Comparison of ENCODE assay signal across 4 cellular contexts in genomic region chr16:25058861-25059260, GRCh38. TPM values are rescaled to one million over a fixed set of nuclear protein-coding genes. Genes with fewer than 3 reads are reported as not detected.
DNase-seq lines count a peak whose midpoint lies in the region; ATAC-seq and TF ChIP-seq lines count a peak whose summit lies in the region.
"Not testable (repeated sequence)": the region's sequence is repeated elsewhere in the genome, so short reads cannot be mapped to it uniquely, and the experiment has no call there.

No MANE protein-coding gene starts in this region.

- not testable (repeated sequence) for H3K36me3 Mint-ChIP-seq in CD4-positive, alpha-beta T cell (ENCODE audit: low read depth); CD8-positive, alpha-beta T cell; naive thymus-derived CD4-positive, alpha-beta T cell; naive thymus-derived CD8-positive, alpha-beta T cell

- H3K27ac Mint-ChIP-seq in CD4-positive, alpha-beta T cell: peak overlapping the region; percentile 31
- H3K27ac Mint-ChIP-seq in CD8-positive, alpha-beta T cell: peak overlapping the region; percentile 86
- peak overlapping the region in 7 of 9 donors; percentile 25 to 93 (median 84) for H3K27ac Mint-ChIP-seq in naive thymus-derived CD4-positive, alpha-beta T cell
- H3K27ac Mint-ChIP-seq in naive thymus-derived CD8-positive, alpha-beta T cell: peak overlapping the region in 6 of 10 donors; percentile 58 to 94 (median 91)

- not testable (repeated sequence) for ATAC-seq in CD4-positive, alpha-beta T cell (ENCODE audit: poor library complexity); CD8-positive, alpha-beta T cell; naive thymus-derived CD4-positive, alpha-beta T cell; naive thymus-derived CD8-positive, alpha-beta T cell

- not testable (repeated sequence) for TF ChIP-seq CTCF in CD4-positive, alpha-beta T cell (IDR thresholded peaks at IDR 0.05); CD8-positive, alpha-beta T cell (IDR thresholded peaks at IDR 0.05)

- not testable (repeated sequence) for DNase-seq in CD4-positive, alpha-beta T cell; CD8-positive, alpha-beta T cell; naive thymus-derived CD4-positive, alpha-beta T cell; naive thymus-derived CD8-positive, alpha-beta T cell

- CTCF ChIA-PET in CD4-positive, alpha-beta T cell (lab: Charles Lee): not testable (repeated sequence)
- CTCF ChIA-PET in CD8-positive, alpha-beta T cell (lab: Charles Lee): interaction anchor here (4.8 to 5.4 kb wide), 2 partner anchors 48 to 51 kb away, joined by 62 to 74 read pairs; partner anchors contain the start of gene LCMT1
- CTCF ChIA-PET in naive thymus-derived CD4-positive, alpha-beta T cell (lab: Charles Lee): interaction anchor here (1.8 to 7.7 kb wide), 2 partner anchors 48 to 53 kb away, joined by 5 to 118 read pairs; partner anchors contain the start of gene LCMT1

- POLR2A ChIA-PET in CD4-positive, alpha-beta T cell (lab: Charles Lee): interaction anchor here (5.5 kb wide), 1 partner anchor 9 kb away, joined by 81 read pairs; no protein-coding TSS in a partner anchor
- POLR2A ChIA-PET in CD8-positive, alpha-beta T cell (lab: Charles Lee): interaction anchor here (1.0 to 3.6 kb wide), 4 partner anchors 9 to 53 kb away, joined by 3 to 30 read pairs (median 4); partner anchors contain the start of gene LCMT1
- POLR2A ChIA-PET in naive thymus-derived CD4-positive, alpha-beta T cell (lab: Charles Lee): interaction anchor here (0.8 to 8.8 kb wide), 5 partner anchors 8 to 57 kb away, joined by 3 to 157 read pairs (median 4); partner anchors contain the start of gene LCMT1
- POLR2A ChIA-PET in naive thymus-derived CD8-positive, alpha-beta T cell (lab: Charles Lee): interaction anchor here (0.9 to 14.8 kb wide), 7 partner anchors 8 to 50 kb away, joined by 3 to 245 read pairs (median 8); partner anchors contain the start of genes ARHGAP17 and LCMT1

- not testable (repeated sequence) for H3K36me3 ChIP-seq in CD8-positive, alpha-beta T cell (ENCODE audit: insufficient read depth, low read length); naive thymus-derived CD4-positive, alpha-beta T cell (ENCODE audit: control insufficient read depth in 2 of 3, insufficient read depth in 3 of 3, low read length in 3 of 3)

- intact Hi-C loops in CD4-positive, alpha-beta T cell (cut with DNase I, micrococcal nuclease): loop anchor here in 1 of 2 experiments (10.0 kb wide), 1 partner anchor 196 kb away; the partner anchor contains the start of gene ZKSCAN2
- intact Hi-C loops in CD8-positive, alpha-beta T cell (cut with DNase I, micrococcal nuclease); naive thymus-derived CD4-positive, alpha-beta T cell (cut with micrococcal nuclease): not testable (repeated sequence)

- not testable (repeated sequence) for H3K4me3 ChIP-seq in CD8-positive, alpha-beta T cell (ENCODE audit: low read depth, low read length); naive thymus-derived CD4-positive, alpha-beta T cell (ENCODE audit: low read length)

- not testable (repeated sequence) for H3K27me3 Mint-ChIP-seq in CD4-positive, alpha-beta T cell; CD8-positive, alpha-beta T cell (ENCODE audit: low read depth); naive thymus-derived CD4-positive, alpha-beta T cell; naive thymus-derived CD8-positive, alpha-beta T cell

- peaks cover 56% of the 10 kb centered on the region for H3K4me1 Mint-ChIP-seq in CD4-positive, alpha-beta T cell (ENCODE audit: low read depth)
- peaks cover 57% of the 10 kb centered on the region for H3K4me1 Mint-ChIP-seq in CD8-positive, alpha-beta T cell (ENCODE audit: low read depth)
- H3K4me1 Mint-ChIP-seq in naive thymus-derived CD4-positive, alpha-beta T cell: peaks cover 41 to 66% (median 59%) of the 10 kb centered on the region in 7 donors
- peaks cover 25 to 64% (median 57%) of the 10 kb centered on the region in 4 donors for H3K4me1 Mint-ChIP-seq in naive thymus-derived CD8-positive, alpha-beta T cell

- not testable (repeated sequence) for H3K27ac ChIP-seq in CD4-positive, alpha-beta T cell (ENCODE audit: low read depth, low read length); CD8-positive, alpha-beta T cell (ENCODE audit: low read depth, low read length); naive thymus-derived CD4-positive, alpha-beta T cell (ENCODE audit: low read depth, low read length)

- H3K4me3 Mint-ChIP-seq in CD4-positive, alpha-beta T cell; CD8-positive, alpha-beta T cell; naive thymus-derived CD4-positive, alpha-beta T cell: not testable (repeated sequence)
- peak overlapping the region in 1 of 10 donors; percentile 29 for H3K4me3 Mint-ChIP-seq in naive thymus-derived CD8-positive, alpha-beta T cell

- not testable (repeated sequence) for H3K9me3 Mint-ChIP-seq in CD4-positive, alpha-beta T cell; CD8-positive, alpha-beta T cell; naive thymus-derived CD4-positive, alpha-beta T cell; naive thymus-derived CD8-positive, alpha-beta T cell

- H3K27me3 ChIP-seq in CD4-positive, alpha-beta T cell (ENCODE audit: control insufficient read depth, insufficient read depth, low read length); CD8-positive, alpha-beta T cell (ENCODE audit: insufficient read depth, low read length); naive thymus-derived CD4-positive, alpha-beta T cell (ENCODE audit: control insufficient read depth in 2 of 2, insufficient read depth in 2 of 2, low read length in 2 of 2): not testable (repeated sequence)

- H3K9me3 ChIP-seq in CD4-positive, alpha-beta T cell (ENCODE audit: control insufficient read depth, low read length); CD8-positive, alpha-beta T cell (ENCODE audit: low read length); naive thymus-derived CD4-positive, alpha-beta T cell (ENCODE audit: control insufficient read depth in 2 of 3, low read length in 3 of 3): not testable (repeated sequence)

- peaks cover 48% of the 10 kb centered on the region for H3K4me1 ChIP-seq in CD8-positive, alpha-beta T cell (ENCODE audit: insufficient read depth, low read length)
- H3K4me1 ChIP-seq in naive thymus-derived CD4-positive, alpha-beta T cell (ENCODE audit: control insufficient read depth in 2 of 2, insufficient read depth in 2 of 2, low read length in 2 of 2): peaks cover 21 to 34% of the 10 kb centered on the region in 2 donors

RNA-seq across cellular contexts. Expression of gene ARHGAP17, which starts 43.7 kb away (rescaled TPM):
- 10 to 100 TPM; 42.5 to 43.4 TPM for total RNA-seq in CD4-positive, alpha-beta T cell
- total RNA-seq in CD8-positive, alpha-beta T cell: 10 to 100 TPM; 53.8 to 62.8 TPM
- total RNA-seq in naive thymus-derived CD4-positive, alpha-beta T cell: 10 to 100 TPM; 58.8 to 92.7 (median 70.6) TPM
- 10 to 100 TPM; 26.3 to 45.6 TPM for polyA plus RNA-seq in naive thymus-derived CD4-positive, alpha-beta T cell
- total RNA-seq in naive thymus-derived CD8-positive, alpha-beta T cell: 10 to 100 TPM; 69.1 to 69.5 TPM
- polyA plus RNA-seq in naive thymus-derived CD8-positive, alpha-beta T cell: 10 to 100 TPM; 18.2 to 38.6 (median 20.5) TPM

RNA-seq across cellular contexts. Expression of gene LCMT1, which starts 52.7 kb away (rescaled TPM):
- total RNA-seq in CD4-positive, alpha-beta T cell: 10 to 100 TPM; 22.5 to 28.2 TPM
- 10 to 100 TPM; 20.9 to 28.6 TPM for total RNA-seq in CD8-positive, alpha-beta T cell
- total RNA-seq in naive thymus-derived CD4-positive, alpha-beta T cell: 10 to 100 TPM; 30.2 to 36.9 (median 33.0) TPM
- 10 to 100 TPM; 37.5 to 58.4 TPM for polyA plus RNA-seq in naive thymus-derived CD4-positive, alpha-beta T cell
- total RNA-seq in naive thymus-derived CD8-positive, alpha-beta T cell: 10 to 100 TPM; 29.9 to 35.0 TPM
- 10 to 100 TPM; 38.7 to 41.4 (median 40.6) TPM for polyA plus RNA-seq in naive thymus-derived CD8-positive, alpha-beta T cell

Comparison
In these comparisons a context has a peak if more than half of its experiments do, and no peak if none do; other contexts are left out.
1. H3K27ac Mint-ChIP-seq: peak in every context shown above with its lines; median percentile 91 in naive thymus-derived CD8-positive, alpha-beta T cell; 86 in CD8-positive, alpha-beta T cell; 84 in naive thymus-derived CD4-positive, alpha-beta T cell; 31 in CD4-positive, alpha-beta T cell.